Comparison of ENCODE assay signal across 23 cellular contexts in genomic region chr17:39543176-39543575, GRCh38.
"Had no signal": no experiment of that assay in that cellular context is flagged by ENCODE, and none has a peak within 500 bp of the region (broad histone marks: within the 10 kb centered on the region; RNA-seq: fewer than 3 reads in every experiment).

No MANE protein-coding gene starts in this region.

- ATAC-seq: activated CD8-positive, alpha-beta T cell treated with anti-CD3 and anti-CD28 coated beads for 36 hours; activated T-cell treated with anti-CD3 and anti-CD28 coated beads, Interleukin-2, amount 50 U/mL, for 72 hours; Panc1 had no signal

- H3K4me3 ChIP-seq: ascending aorta, cardiac muscle cell, SJSA1 had no signal

- H3K27ac ChIP-seq: ascending aorta, cardiac muscle cell, SJSA1 had no signal

- DNase-seq: activated CD4-positive, alpha-beta T cell treated with anti-CD3 and anti-CD28 coated beads, Interleukin-2, amount 10 ng/mL, durations not matched to agents 24 days and 14 days; activated CD4-positive, alpha-beta T cell treated with anti-CD3 and anti-CD28 coated beads, Interleukin-2, amount 50 U/mL, for 4 hours; activated CD8-positive, alpha-beta T cell treated with anti-CD3 and anti-CD28 coated beads for 36 hours; activated gamma-delta T cell; activated naive CD4-positive, alpha-beta T cell treated with Interleukin-2 at 50 U/mL for 16 hours; activated naive CD8-positive, alpha-beta T cell treated with anti-CD3 and anti-CD28 coated beads, Interleukin-2, amount 10 ng/mL, durations not matched to agents 7 days and 5 days; activated T-cell treated with anti-CD3 and anti-CD28 coated beads, Interleukin-2, amount 50 U/mL, for 1 hour; activated T-cell treated with anti-CD3 and anti-CD28 coated beads, Interleukin-2, amount 50 U/mL, for 72 hours; amygdala; Karpas-422; NCI-H1048; NCI-H1436 treated with DMSO at 0.1 percent for 48 hours; NCI-H1694 treated with DMSO at 0.1 percent for 48 hours; NCI-H2029; NCI-H345; NCI-H524 treated with DMSO at 0.1 percent for 48 hours; RPMI8226; SHP77 treated with DMSO at 0.1 percent for 48 hours; SK-N-SH had no signal

- H3K27me3 ChIP-seq: ascending aorta, SJSA1 had no signal

- H3K4me2 ChIP-seq: SK-N-SH had no signal

- H3K9me3 ChIP-seq: ascending aorta, SJSA1, SK-N-SH had no signal

- H3K4me1 ChIP-seq: SJSA1 had no signal

- H3K36me3 ChIP-seq: cardiac muscle cell had no signal

- H3K9ac ChIP-seq: SK-N-SH had no signal
